Comparison of ENCODE assay signal across 13 cellular contexts in the genomic region with DNA sequence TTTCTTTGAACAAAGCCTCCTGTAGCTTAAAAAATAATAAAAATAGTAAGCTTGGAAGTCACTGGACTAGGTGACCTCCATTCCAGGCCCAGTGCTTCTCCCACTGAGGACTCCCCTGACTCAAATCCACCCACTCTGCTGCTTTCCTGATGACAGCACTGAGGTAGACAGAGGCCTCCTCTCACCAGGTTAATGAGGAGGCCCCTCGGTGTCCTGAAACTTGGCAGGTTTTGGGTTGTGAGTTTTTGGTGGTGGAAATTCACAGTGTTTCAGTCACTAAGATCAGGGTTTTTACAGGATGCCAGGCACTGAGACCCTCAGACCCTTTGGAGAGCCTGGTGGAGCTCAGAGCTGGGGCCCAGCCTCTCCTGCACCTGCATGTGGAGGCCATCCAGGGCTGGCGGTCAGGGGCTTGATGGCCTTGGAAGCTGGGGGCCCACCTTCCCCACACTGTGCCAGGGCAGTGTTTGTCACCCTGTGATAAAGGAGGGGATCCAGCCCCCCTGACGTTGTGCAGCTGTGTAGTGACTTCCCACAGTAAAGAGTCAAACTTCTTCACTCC. TPM values are rescaled to one million over a fixed set of nuclear protein-coding genes. Genes with fewer than 3 reads are reported as not detected.
DNase-seq lines count a peak whose midpoint lies in the region; ATAC-seq, FAIRE-seq and TF ChIP-seq lines count a peak whose summit lies in the region.
"Had no signal": no experiment of that assay in that cellular context is flagged by ENCODE, and none has a peak within 500 bp of the region (broad histone marks: within the 10 kb centered on the region; RNA-seq: fewer than 3 reads in every experiment).

No MANE protein-coding gene starts in this region.

- H3K36me3 ChIP-seq in ACC112 (ENCODE audit: insufficient read depth, low read length) = no peaks in the 10 kb centered on the region; the same call in 1 of the 2 replicates
- peaks cover 13% of the 10 kb centered on the region for H3K36me3 ChIP-seq in astrocyte (ENCODE audit: insufficient read depth, low read length)

- no peaks in the 10 kb centered on the region for H3K9me3 ChIP-seq in H9 (ENCODE audit: control insufficient read depth, low read depth, low read length)
- no peaks in the 10 kb centered on the region for H3K9me3 ChIP-seq in astrocyte (ENCODE audit: insufficient read depth, low read depth, low read length)

- H3K4me1 Mint-ChIP-seq in H9 (peaks cover 43 to 57% of the 10 kb centered on the region in 2 experiments), astrocyte (ENCODE audit: low read depth, unreplicated experiment) (peaks cover 71% of the 10 kb centered on the region)
- peaks cover 68% of the 10 kb centered on the region in 2 donors for H3K4me1 Mint-ChIP-seq in natural killer cell treated with Interleukin-12 subunit alpha and Interleukin-12 subunit beta and Interleukin-15 and Interleukin-18, amount 100 ng/mL, for 72 hours (ENCODE audit: low read depth in 2 of 2)

- no peaks in the 10 kb centered on the region for H3K23me2 ChIP-seq in H9 (ENCODE audit: insufficient read length, low read depth, low read length, poor library complexity, severe bottlenecking)

- H3K4me3 Mint-ChIP-seq in H9 (no peak overlapping the region), astrocyte (ENCODE audit: unreplicated experiment) (no peak overlapping the region)
- H3K4me3 Mint-ChIP-seq in natural killer cell treated with Interleukin-12 subunit alpha and Interleukin-12 subunit beta and Interleukin-15 and Interleukin-18, amount 100 ng/mL, for 72 hours = peak overlapping the region; percentile 59

- no peak overlapping the region for H3K18ac ChIP-seq in H9 (ENCODE audit: insufficient read length, low read depth, low read length)

- WGBS in H9 (ENCODE audit: extremely low coverage, insufficient read length, low lambda C conversion rate) = no CpG with 5 or more reads among the region's 3 CpGs

- no peak for TF ChIP-seq CTCF in H9 (conservative IDR thresholded peaks at IDR 0.05)
- no peak for TF ChIP-seq CTCF in astrocyte (IDR thresholded peaks at IDR 0.05; ENCODE audit: insufficient read depth, low read depth, low read length)

- no peak for DNase-seq in H9
- DNase-seq in astrocyte (ENCODE audit: low read depth) = no peak
- no peak for DNase-seq in natural killer cell treated with Interleukin-12 subunit alpha and Interleukin-12 subunit beta and Interleukin-15 and Interleukin-18, amount 100 ng/mL, for 72 hours (ENCODE audit: low spot score)
- no peak for DNase-seq in GOT3 (lab: John Stamatoyannopoulos, UW)
- DNase-seq in AG08395 (ENCODE audit: low spot score) = no peak
- DNase-seq: DMS53; NCI-H446; stimulated activated CD4-positive, alpha-beta T cell treated with anti-CD3 and anti-CD28 coated beads, Interleukin-12 subunit alpha, Interleukin-12 subunit beta, amount 100 ng/mL, for 4 hours had no signal

- no peak for ATAC-seq in natural killer cell treated with Interleukin-12 subunit alpha and Interleukin-12 subunit beta and Interleukin-15 and Interleukin-18, amount 100 ng/mL, for 72 hours
- ATAC-seq in HG03520 (IDR thresholded peaks at IDR 0.05; ENCODE audit: unreplicated experiment) (no peak), HG03460 (IDR thresholded peaks at IDR 0.05; ENCODE audit: unreplicated experiment) (no peak)

- H3T11ph ChIP-seq in H9 (ENCODE audit: low read length) = no peak overlapping the region

- H3K27ac Mint-ChIP-seq in H9 = no peak overlapping the region
- H3K27ac Mint-ChIP-seq in astrocyte (ENCODE audit: unreplicated experiment) = no peak overlapping the region
- H3K27ac Mint-ChIP-seq in natural killer cell treated with Interleukin-12 subunit alpha and Interleukin-12 subunit beta and Interleukin-15 and Interleukin-18, amount 100 ng/mL, for 72 hours = peak overlapping the region; percentile 75 to 95

- no peak overlapping the region for H2BK12ac ChIP-seq in H9 (ENCODE audit: insufficient read length, low read depth, low read length)

- H3K56ac ChIP-seq in H9 (ENCODE audit: insufficient read length, low read depth, low read length) = no peak overlapping the region

- no peak overlapping the region for H2BK20ac ChIP-seq in H9 (ENCODE audit: low read depth, low read length, poor library complexity, severe bottlenecking)

- H2AFZ ChIP-seq in ACC112 (ENCODE audit: low read length, unreplicated experiment) = no peak overlapping the region
- no peak overlapping the region for H2AFZ ChIP-seq in H9 (ENCODE audit: low read length)
- H2AFZ ChIP-seq in astrocyte (ENCODE audit: low read depth, low read length) = no peak overlapping the region

- peaks cover 4 to 5% of the 10 kb centered on the region in 2 experiments; a peak in 3 of 5 replicates for H3K9me3 Mint-ChIP-seq in H9
- no peaks in the 10 kb centered on the region for H3K9me3 Mint-ChIP-seq in astrocyte (ENCODE audit: unreplicated experiment)
- no peaks in the 10 kb centered on the region for H3K9me3 Mint-ChIP-seq in natural killer cell treated with Interleukin-12 subunit alpha and Interleukin-12 subunit beta and Interleukin-15 and Interleukin-18, amount 100 ng/mL, for 72 hours

- no peak overlapping the region for H4K8ac ChIP-seq in H9 (replicated peaks; ENCODE audit: insufficient read length, low read depth, low read length)

- no peak overlapping the region for H4K91ac ChIP-seq in H9 (ENCODE audit: insufficient read length, low read depth, low read length)

- no peak overlapping the region for H2BK15ac ChIP-seq in H9 (ENCODE audit: low read depth, low read length)

- H3K27me3 Mint-ChIP-seq in H9 (ENCODE audit: low read depth) (peaks cover 33% of the 10 kb centered on the region), astrocyte (ENCODE audit: low read depth, unreplicated experiment) (no peaks in the 10 kb centered on the region)
- H3K27me3 Mint-ChIP-seq in natural killer cell treated with Interleukin-12 subunit alpha and Interleukin-12 subunit beta and Interleukin-15 and Interleukin-18, amount 100 ng/mL, for 72 hours = no peaks in the 10 kb centered on the region

- H3K36me3 Mint-ChIP-seq in H9 (ENCODE audit: insufficient read depth in 1 of 3, low read depth in 3 of 3) (peaks cover 13 to 30% (median 20%) of the 10 kb centered on the region in 3 experiments; a peak in 6 of 7 replicates), astrocyte (ENCODE audit: low read depth, unreplicated experiment) (peaks cover 14% of the 10 kb centered on the region)
- peaks cover 6% of the 10 kb centered on the region for H3K36me3 Mint-ChIP-seq in natural killer cell treated with Interleukin-12 subunit alpha and Interleukin-12 subunit beta and Interleukin-15 and Interleukin-18, amount 100 ng/mL, for 72 hours

- H2BK5ac ChIP-seq in H9 (ENCODE audit: insufficient read length, low read length) = no peak overlapping the region

- H4K20me1 ChIP-seq in H9 (ENCODE audit: control insufficient read depth, insufficient read depth, insufficient read length) (no peaks in the 10 kb centered on the region), astrocyte (ENCODE audit: insufficient read depth, low read length) (peaks cover 66% of the 10 kb centered on the region)

- peaks cover 43% of the 10 kb centered on the region for H3K79me2 ChIP-seq in ACC112 (ENCODE audit: control insufficient read depth, insufficient read depth, low read length, unreplicated experiment)
- 0 out of 2 replicates have a peak, but pooled peaks cover 2% of the 10 kb centered on the region for H3K79me2 ChIP-seq in H9 (ENCODE audit: insufficient read depth, low read length)
- H3K79me2 ChIP-seq in astrocyte (ENCODE audit: insufficient read depth, low read length) = peaks cover 94% of the 10 kb centered on the region

- H3K14ac ChIP-seq in H9 (ENCODE audit: insufficient read depth, low read length) = peak overlapping the region; percentile 56; the same call in 1 of the 2 replicates

- H3K4me2 ChIP-seq in H9 (ENCODE audit: insufficient read depth, insufficient read length, low read length) = no peak overlapping the region
- H3K4me2 ChIP-seq in astrocyte (ENCODE audit: low read length) = peak overlapping the region; percentile 36

- no peak overlapping the region for H2BK120ac ChIP-seq in H9 (ENCODE audit: low read depth, low read length, poor library complexity, severe bottlenecking)

- no peak overlapping the region for H3K4ac ChIP-seq in H9 (ENCODE audit: low read depth, low read length)

- H3K27me3 ChIP-seq in ACC112 (ENCODE audit: insufficient read depth, low read length) (no peaks in the 10 kb centered on the region), H9 (ENCODE audit: insufficient read depth, low read length) (no peaks in the 10 kb centered on the region; the same call in 1 of the 2 replicates), astrocyte (ENCODE audit: insufficient read depth, low read length) (no peaks in the 10 kb centered on the region)
- H3K27me3 ChIP-seq: adrenal gland had no signal

- no peak overlapping the region for H3K23ac ChIP-seq in H9 (ENCODE audit: insufficient read length, low read depth, low read length)

- FAIRE-seq in astrocyte (lab: Jason Lieb, UNC) = no peak

- H4K5ac ChIP-seq in H9 (ENCODE audit: insufficient read length, low read depth, low read length) = no peak overlapping the region

- H3K27ac ChIP-seq in ACC112 (ENCODE audit: low read depth, low read length) (peak overlapping the region; percentile 81), H9 (ENCODE audit: insufficient read length, low read depth, low read length) (no peak overlapping the region), astrocyte (ENCODE audit: low read depth, low read length) (peak overlapping the region; percentile 74)

- H2AK5ac ChIP-seq in H9 (ENCODE audit: insufficient read length, low read length) = no peak overlapping the region

- no peak overlapping the region for H3K4me3 ChIP-seq in ACC112 (ENCODE audit: low read depth, low read length)
- H3K4me3 ChIP-seq in astrocyte (ENCODE audit: insufficient read depth, low read depth, low read length) = no peak overlapping the region
- H3K4me3 ChIP-seq: adrenal gland, lung had no signal

- H3K9ac ChIP-seq in H9 (ENCODE audit: extremely low read depth, insufficient read length, low read length) = no peak overlapping the region
- H3K9ac ChIP-seq in astrocyte (ENCODE audit: low read length) = peak overlapping the region; percentile 47

- H3K4me1 ChIP-seq in ACC112 (ENCODE audit: control insufficient read depth, insufficient read depth, low read length, unreplicated experiment) = peaks cover 54% of the 10 kb centered on the region
- H3K4me1 ChIP-seq in H9 (ENCODE audit: insufficient read depth, low read length) = peaks cover 8% of the 10 kb centered on the region; the same call in 1 of the 2 replicates
- peaks cover 41% of the 10 kb centered on the region for H3K4me1 ChIP-seq in astrocyte (ENCODE audit: insufficient read depth, low read length)

- H3K79me1 ChIP-seq in H9 (ENCODE audit: insufficient read depth, low read depth, low read length, poor library complexity, severe bottlenecking) = peaks cover 9% of the 10 kb centered on the region

RNA-seq across cellular contexts. Expression of gene TSPAN14, which starts 19.1 kb away (rescaled TPM):
- 46.6 and 46.8 TPM in 2 replicates for total RNA-seq in H9 (2021)
- total RNA-seq in astrocyte = 134 and 140 TPM in 2 replicates
- total RNA-seq in natural killer cell treated with Interleukin-12 subunit alpha and Interleukin-12 subunit beta and Interleukin-15 and Interleukin-18, amount 100 ng/mL, for 72 hours = 10 to 100 TPM; 56.5 to 76.6 TPM

Comparison
In these comparisons a context has a peak if more than half of its experiments do, and no peak if none do; other contexts are left out.
1. H3K27ac Mint-ChIP-seq: peak in natural killer cell treated with Interleukin-12 subunit alpha and Interleukin-12 subunit beta and Interleukin-15 and Interleukin-18, amount 100 ng/mL, for 72 hours (2 of 2); none in H9 (0 of 3) and astrocyte (single experiment).